3 cellular contexts compared by ENCODE assay signal in genomic region chr18:22115573-22115972, GRCh38.
TF ChIP-seq lines count a peak whose summit lies in the region.

No MANE protein-coding gene starts in this region.

TF ChIP-seq in GM23338, 12 proteins besides CTCF, POLR2A, EP300 and RAD21:
- TF ChIP-seq ZNF462 (CRISPR knock-in tag; IDR thresholded peaks at IDR 0.05) (no peak), STAT1 (IDR thresholded peaks at IDR 0.05; ENCODE audit: unreplicated experiment) (no peak), EZH2phosphoT487 (IDR thresholded peaks at IDR 0.05; ENCODE audit: unreplicated experiment) (no peak)

TF ChIP-seq in K562, 482 proteins besides CTCF, POLR2A, EP300 and RAD21:
- TF ChIP-seq TFE3 (CRISPR knock-in tag; IDR thresholded peaks at IDR 0.05) (peak; percentile 72), MBD1 (CRISPR knock-in tag; IDR thresholded peaks at IDR 0.05) (no peak)

TF ChIP-seq in HepG2, 621 proteins besides CTCF, POLR2A, EP300 and RAD21:
- TF ChIP-seq ETS1 (CRISPR knock-in tag; IDR thresholded peaks at IDR 0.05) (no peak), ZNF605 (CRISPR knock-in tag; IDR thresholded peaks at IDR 0.05) (no peak), PHF21A (CRISPR knock-in tag; IDR thresholded peaks at IDR 0.05) (no peak), NFIB (CRISPR knock-in tag; IDR thresholded peaks at IDR 0.05; ENCODE audit: borderline replicate concordance) (no peak), GLI4 (CRISPR knock-in tag; IDR thresholded peaks at IDR 0.05; ENCODE audit: borderline replicate concordance) (no peak), ZBTB34 (CRISPR knock-in tag; IDR thresholded peaks at IDR 0.05) (no peak), ZNF432 (CRISPR knock-in tag; IDR thresholded peaks at IDR 0.05; ENCODE audit: borderline replicate concordance) (no peak), KLF15 (CRISPR knock-in tag; IDR thresholded peaks at IDR 0.05; ENCODE audit: borderline replicate concordance) (no peak), CCAR2 (optimal IDR thresholded peaks at IDR 0.05; ENCODE audit: low read depth, low read length) (no peak), PHB2 (IDR thresholded peaks at IDR 0.05; ENCODE audit: partially characterized antibody) (no peak), SNAPC5 (CRISPR knock-in tag; IDR thresholded peaks at IDR 0.05; ENCODE audit: borderline replicate concordance) (no peak), PRDM4 (CRISPR knock-in tag; IDR thresholded peaks at IDR 0.05; ENCODE audit: borderline replicate concordance) (no peak), YEATS2 (CRISPR knock-in tag; IDR thresholded peaks at IDR 0.05; ENCODE audit: borderline replicate concordance) (no peak), ZFP90 (CRISPR knock-in tag; IDR thresholded peaks at IDR 0.05; ENCODE audit: borderline replicate concordance) (no peak), ZBTB40 (IDR thresholded peaks at IDR 0.05) (no peak), ZBTB40 (CRISPR knock-in tag; IDR thresholded peaks at IDR 0.05) (no peak), HMG20A (CRISPR knock-in tag; IDR thresholded peaks at IDR 0.05; ENCODE audit: borderline replicate concordance) (no peak), TOPORS (CRISPR knock-in tag; IDR thresholded peaks at IDR 0.05) (no peak)
